ENCODE assay signal across 7 cellular contexts in the genomic region with DNA sequence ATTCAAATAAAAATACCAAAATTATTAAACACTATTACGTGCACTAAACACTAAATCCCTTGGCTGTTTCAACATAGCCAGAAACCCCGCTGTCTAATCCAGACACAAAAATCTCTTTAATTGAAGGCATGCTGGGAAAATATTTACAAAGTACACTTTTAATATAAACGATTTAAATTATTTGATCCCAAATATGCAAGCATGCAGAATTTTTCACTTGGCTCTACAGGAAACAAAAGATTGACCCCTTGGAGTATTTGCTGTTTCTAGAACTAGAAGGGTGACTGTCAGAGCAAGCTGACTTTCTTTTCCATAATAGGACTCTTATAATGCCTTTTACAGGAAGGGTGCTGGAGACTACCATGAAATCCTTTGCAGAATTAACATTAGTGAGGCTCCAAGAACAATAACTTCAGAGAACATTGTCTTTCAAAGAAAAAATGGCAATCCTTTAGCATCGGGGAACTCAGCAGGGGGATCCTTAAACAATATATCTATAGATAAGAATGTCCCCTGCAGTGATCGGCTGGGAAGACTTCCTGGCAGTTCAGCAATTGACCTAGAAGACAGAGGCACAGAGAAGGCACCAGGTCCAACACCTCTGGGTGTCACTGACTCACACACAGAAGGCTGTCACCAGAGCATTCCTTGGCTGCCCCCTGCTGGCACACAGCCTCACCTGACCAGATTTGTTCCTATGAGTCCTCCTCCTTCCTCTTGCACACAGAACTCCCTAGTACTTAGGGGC.
A peak's percentile ranks its signal among the peaks of the same experiment; 100 is the strongest.
DNase-seq lines count a peak whose midpoint lies in the region; TF ChIP-seq lines count a peak whose summit lies in the region.

No MANE protein-coding gene starts in this region.

- no peak overlapping the region for H3K4me3 ChIP-seq in HAP-1

- no peaks in the 10 kb centered on the region for H3K9me3 ChIP-seq in HAP-1

- in situ Hi-C loops in HAP-1 (cut with MboI; ENCODE audit: low sequenced_read_pairs) = loop anchor here (5.0 to 25.0 kb wide), 3 partner anchors 187 to 847 kb away; no protein-coding TSS in a partner anchor

- H3K27me3 ChIP-seq in HAP-1 (ENCODE audit: low read depth) = no peaks in the 10 kb centered on the region

- H3K4me1 ChIP-seq in HAP-1 = peaks cover 4% of the 10 kb centered on the region

- peaks cover 68% of the 10 kb centered on the region for H3K36me3 ChIP-seq in HAP-1 (replicated peaks)

- peak; percentile 59 to 88 for DNase-seq in HAP-1 (ENCODE audit: low spot score in 2 of 2)
- DNase-seq in SW480 (ENCODE audit: low spot score) = peak; percentile 56
- DNase-seq in anterior cingulate cortex (lab: John Stamatoyannopoulos, UW) = peak in 43 of 58 donors; percentile 3 to 72 (median 37)
- DNase-seq in iPS-NIHi7 (ENCODE audit: extremely low spot score) = peak; percentile 78
- DNase-seq in stimulated activated CD4-positive, alpha-beta T cell treated with anti-CD3 and anti-CD28 coated beads, Interleukin-15, amount 100 ng/mL, for 48 hours (ENCODE audit: low read depth in 2 of 2) = peak; percentile 56 to 66

- TF ChIP-seq CTCF in GM12874 (IDR thresholded peaks at IDR 0.05; ENCODE audit: insufficient read depth, low read depth, low read length) = peak; percentile 87
- peak; percentile 84 for TF ChIP-seq CTCF in LNCAP (IDR thresholded peaks at IDR 0.05)
